In the genomic region with DNA sequence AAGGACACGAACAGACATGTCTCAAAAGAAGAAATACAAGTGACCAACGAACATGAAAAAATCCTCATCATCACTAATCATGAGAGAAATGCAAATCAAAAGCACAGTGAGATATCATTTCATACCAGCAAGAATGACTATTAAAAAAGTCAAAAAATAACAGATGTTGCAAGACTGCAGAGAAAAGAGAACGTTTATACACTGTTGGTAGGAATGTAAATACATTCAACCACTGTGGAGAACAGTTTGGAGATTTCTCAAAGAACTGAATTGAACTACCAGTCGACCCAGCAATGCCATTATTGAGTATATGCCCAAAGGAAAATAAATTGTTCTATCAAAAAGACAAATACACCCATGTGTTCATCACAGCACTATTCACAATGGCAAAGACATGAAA, we compare ENCODE assay signal across 13 cellular contexts. TPM values are rescaled to one million over a fixed set of nuclear protein-coding genes. Genes with fewer than 3 reads are reported as not detected.
DNase-seq lines count a peak whose midpoint lies in the region; ATAC-seq, FAIRE-seq and TF ChIP-seq lines count a peak whose summit lies in the region.
"Had no signal": no experiment of that assay in that cellular context is flagged by ENCODE, and none has a peak within 500 bp of the region (broad histone marks: within the 10 kb centered on the region; RNA-seq: fewer than 3 reads in every experiment).

No MANE protein-coding gene starts in this region.

- no peak for ATAC-seq in HG03521 (IDR thresholded peaks at IDR 0.05; ENCODE audit: unreplicated experiment)
- ATAC-seq: CD8-positive, alpha-beta T cell had no signal

- DNase-seq in Karpas-422: peak; percentile 16
- peak; percentile 21 for DNase-seq in iris pigment epithelial cell (ENCODE audit: low read depth)
- DNase-seq in GM12892 (ENCODE audit: insufficient read length): no peak
- no peak for DNase-seq in cerebellum (ENCODE audit: low spot score)
- DNase-seq: Calu3; CD8-positive, alpha-beta T cell; DMS79 treated with DMSO at 0.1 percent for 48 hours; GF-D8; GOT3; H9 had no signal

- no peaks in the 10 kb centered on the region for H3K36me3 ChIP-seq in Karpas-422 (ENCODE audit: insufficient read depth, low read length)

- FAIRE-seq in endometrium (lab: Jason Lieb, UNC) (peak; percentile 29), GM12892 (lab: Jason Lieb, UNC) (no peak)

- H4K20me1 ChIP-seq in Karpas-422 (ENCODE audit: insufficient read depth, low read depth, low read length): no peaks in the 10 kb centered on the region
- H4K20me1 ChIP-seq: BLaER1 treated with 17β-estradiol and CSF1 and Interleukin-3, amounts not matched to agents 10 nM and 100 nM had no signal

- H3K9ac ChIP-seq in Karpas-422 (ENCODE audit: low read length): no peak overlapping the region
- H3K9ac ChIP-seq: BLaER1 treated with 17β-estradiol and CSF1 and Interleukin-3, amounts not matched to agents 10 nM and 100 nM had no signal

- H2AFZ ChIP-seq in Karpas-422 (ENCODE audit: low read length): no peak overlapping the region

- H3K9me3 ChIP-seq in Karpas-422 (ENCODE audit: low read length): no peaks in the 10 kb centered on the region

- no peak overlapping the region for H3K4me2 ChIP-seq in Karpas-422 (ENCODE audit: low read depth, low read length, poor library complexity, severe bottlenecking)
- H3K4me2 ChIP-seq: BLaER1 treated with 17β-estradiol and CSF1 and Interleukin-3, amounts not matched to agents 10 nM and 100 nM had no signal

- no peaks in the 10 kb centered on the region for H3K27me3 ChIP-seq in Karpas-422 (ENCODE audit: low read length)
- H3K27me3 ChIP-seq: BLaER1 treated with 17β-estradiol and CSF1 and Interleukin-3, amounts not matched to agents 10 nM and 100 nM had no signal

- no peaks in the 10 kb centered on the region for H3K79me2 ChIP-seq in Karpas-422 (ENCODE audit: low read length)

- no peak overlapping the region for H3K4me3 ChIP-seq in Karpas-422 (ENCODE audit: low read length)
- H3K4me3 ChIP-seq: BLaER1 treated with 17β-estradiol and CSF1 and Interleukin-3, amounts not matched to agents 10 nM and 100 nM had no signal

- no peak overlapping the region for H3K27ac ChIP-seq in Karpas-422 (ENCODE audit: low read length)
- H3K27ac ChIP-seq: BLaER1 treated with 17β-estradiol and CSF1 and Interleukin-3, amounts not matched to agents 10 nM and 100 nM had no signal

- H3K4me1 ChIP-seq in Karpas-422 (ENCODE audit: low read length): no peaks in the 10 kb centered on the region
- H3K4me1 ChIP-seq: BLaER1 treated with 17β-estradiol and CSF1 and Interleukin-3, amounts not matched to agents 10 nM and 100 nM had no signal

- no peak for TF ChIP-seq POLR2A in GM12892 (IDR thresholded peaks at IDR 0.05; ENCODE audit: low read depth, low read length)

- no peaks in the 10 kb centered on the region for H3K9me2 ChIP-seq in Karpas-422 (replicated peaks; ENCODE audit: insufficient read depth, low read length)

RNA-seq across cellular contexts. Expression of a gene that starts 45.7 kb away (rescaled TPM):
- total RNA-seq in Karpas-422 (2014; rRNA removed; shearing (Covaris generic); ENCODE audit: low replicate concordance): 8.3 and 26.3 TPM in 2 replicates
- 17.4 TPM for polyA plus RNA-seq in GM12892 (2012; ENCODE audit: missing spikeins)
- 5.3 TPM for total RNA-seq in cerebellum

Comparison
In these comparisons a context has a peak if more than half of its experiments do, and no peak if none do; other contexts are left out.
1. DNase-seq: peak in Karpas-422 (single experiment) and iris pigment epithelial cell (single experiment); none in GM12892 (single experiment) and cerebellum (single experiment).